ENCODE assay signal across 10 cellular contexts in genomic region chr15:77021803-77022381, GRCh38. TPM values are rescaled to one million over a fixed set of nuclear protein-coding genes. Genes with fewer than 3 reads are reported as not detected.
DNase-seq lines count a peak whose midpoint lies in the region; ATAC-seq lines count a peak whose summit lies in the region.
"Had no signal": no experiment of that assay in that cellular context is flagged by ENCODE, and none has a peak within 500 bp of the region (broad histone marks: within the 10 kb centered on the region; RNA-seq: fewer than 3 reads in every experiment).

No MANE protein-coding gene starts in this region.

- intact Hi-C loops in activated T-helper 2 cell treated with anti-CD3 and anti-CD28 coated beads, Interferon-gamma antibody, Interleukin-2, Interleukin-4, amounts not matched to agents 10 μg/mL and 5 μg/mL and 100 μg/mL, durations not matched to agents 14 hours and 24 hours and 36 hours (cut with micrococcal nuclease): loop anchor here (1.0 to 10.0 kb wide), 6 partner anchors 8 to 117 kb away; partner anchors contain the start of gene SCAPER

- H3K27me3 ChIP-seq in CD4-positive, CD25-positive, alpha-beta regulatory T cell (ENCODE audit: control insufficient read depth, insufficient read depth, low read length): no peaks in the 10 kb centered on the region

- H3K9me3 ChIP-seq in CD4-positive, CD25-positive, alpha-beta regulatory T cell (ENCODE audit: control insufficient read depth in 2 of 2, low read length in 2 of 2): no peaks in the 10 kb centered on the region

- H3K27ac ChIP-seq in CD4-positive, CD25-positive, alpha-beta regulatory T cell (ENCODE audit: insufficient read depth, low read length, poor library complexity, severe bottlenecking): peak overlapping the region; percentile 64

- DNase-seq in CD4-positive, CD25-positive, alpha-beta regulatory T cell: peak in 1 of 3 donors; percentile 53
- DNase-seq in Kasumi-1 (lab: John Stamatoyannopoulos, UW) (peak; percentile 46 to 47), lung microvascular endothelial cell (ENCODE audit: low read depth in 2 of 2) (peak; percentile 78 to 91), OCI-M1 (lab: John Stamatoyannopoulos, UW) (no peak), NCI-H1436 (lab: John Stamatoyannopoulos, UW) (no peak)
- DNase-seq in activated T-helper 2 cell treated with anti-CD3 and anti-CD28 coated beads, Interferon-gamma antibody, Interleukin-2, Interleukin-4, amounts not matched to agents 10 μg/mL and 5 μg/mL and 100 μg/mL, durations not matched to agents 14 hours and 24 hours and 36 hours (ENCODE audit: low spot score): peak; percentile 50
- DNase-seq: caudate nucleus had no signal

- peaks cover 4% of the 10 kb centered on the region for H3K36me3 Mint-ChIP-seq in CD4-positive, CD25-positive, alpha-beta regulatory T cell
- H3K36me3 Mint-ChIP-seq in activated T-helper 2 cell treated with anti-CD3 and anti-CD28 coated beads, Interferon-gamma antibody, Interleukin-2, Interleukin-4, amounts not matched to agents 10 μg/mL and 5 μg/mL and 100 μg/mL, durations not matched to agents 14 hours and 24 hours and 36 hours (ENCODE audit: low read depth): peaks cover 80% of the 10 kb centered on the region

- no peaks in the 10 kb centered on the region for H3K9me3 Mint-ChIP-seq in CD4-positive, CD25-positive, alpha-beta regulatory T cell
- no peaks in the 10 kb centered on the region for H3K9me3 Mint-ChIP-seq in activated T-helper 2 cell treated with anti-CD3 and anti-CD28 coated beads, Interferon-gamma antibody, Interleukin-2, Interleukin-4, amounts not matched to agents 10 μg/mL and 5 μg/mL and 100 μg/mL, durations not matched to agents 14 hours and 24 hours and 36 hours
- H3K9me3 Mint-ChIP-seq: neural crest cell had no signal

- peaks cover 23% of the 10 kb centered on the region for H3K4me1 ChIP-seq in CD4-positive, CD25-positive, alpha-beta regulatory T cell (ENCODE audit: control insufficient read depth, insufficient read depth, low read length, poor library complexity, severe bottlenecking)

- no peak overlapping the region for H3K4me3 ChIP-seq in CD4-positive, CD25-positive, alpha-beta regulatory T cell (ENCODE audit: low read depth, low read length)

- H3K36me3 ChIP-seq in CD4-positive, CD25-positive, alpha-beta regulatory T cell (ENCODE audit: control insufficient read depth, insufficient read depth, low read length): peaks cover 54% of the 10 kb centered on the region

- peak overlapping the region in 2 of 4 donors; percentile 53 to 70 for H3K4me3 Mint-ChIP-seq in CD4-positive, CD25-positive, alpha-beta regulatory T cell
- peak overlapping the region; percentile 73 for H3K4me3 Mint-ChIP-seq in activated T-helper 2 cell treated with anti-CD3 and anti-CD28 coated beads, Interferon-gamma antibody, Interleukin-2, Interleukin-4, amounts not matched to agents 10 μg/mL and 5 μg/mL and 100 μg/mL, durations not matched to agents 14 hours and 24 hours and 36 hours (ENCODE audit: low read depth)
- H3K4me3 Mint-ChIP-seq: neural crest cell had no signal

- no peaks in the 10 kb centered on the region for H3K27me3 Mint-ChIP-seq in CD4-positive, CD25-positive, alpha-beta regulatory T cell
- H3K27me3 Mint-ChIP-seq in activated T-helper 2 cell treated with anti-CD3 and anti-CD28 coated beads, Interferon-gamma antibody, Interleukin-2, Interleukin-4, amounts not matched to agents 10 μg/mL and 5 μg/mL and 100 μg/mL, durations not matched to agents 14 hours and 24 hours and 36 hours (ENCODE audit: low read depth): no peaks in the 10 kb centered on the region

- peaks cover 4 to 61% (median 28%) of the 10 kb centered on the region in 4 donors for H3K4me1 Mint-ChIP-seq in CD4-positive, CD25-positive, alpha-beta regulatory T cell
- peaks cover 62% of the 10 kb centered on the region for H3K4me1 Mint-ChIP-seq in activated T-helper 2 cell treated with anti-CD3 and anti-CD28 coated beads, Interferon-gamma antibody, Interleukin-2, Interleukin-4, amounts not matched to agents 10 μg/mL and 5 μg/mL and 100 μg/mL, durations not matched to agents 14 hours and 24 hours and 36 hours (ENCODE audit: low read depth)
- H3K4me1 Mint-ChIP-seq: neural crest cell had no signal

- peak overlapping the region; percentile 92 to 95 (median 93) for H3K27ac Mint-ChIP-seq in CD4-positive, CD25-positive, alpha-beta regulatory T cell
- H3K27ac Mint-ChIP-seq in activated T-helper 2 cell treated with anti-CD3 and anti-CD28 coated beads, Interferon-gamma antibody, Interleukin-2, Interleukin-4, amounts not matched to agents 10 μg/mL and 5 μg/mL and 100 μg/mL, durations not matched to agents 14 hours and 24 hours and 36 hours: peak overlapping the region; percentile 100

- ATAC-seq in CD4-positive, CD25-positive, alpha-beta regulatory T cell (ENCODE audit: low read depth in 2 of 2): peak; percentile 25 to 41
- ATAC-seq in GM18520 (IDR thresholded peaks at IDR 0.05; ENCODE audit: unreplicated experiment): no peak
- no peak for ATAC-seq in HG02970 (IDR thresholded peaks at IDR 0.05; ENCODE audit: low FRiP score, unreplicated experiment)

RNA-seq across cellular contexts. Expression of gene PSTPIP1, which starts 27.0 kb away (rescaled TPM):
- 169 TPM for total RNA-seq in CD4-positive, CD25-positive, alpha-beta regulatory T cell
- polyA plus RNA-seq in CD4-positive, CD25-positive, alpha-beta regulatory T cell: 10 to 100 TPM; 41.3 to 69.2 (median 45.7) TPM
- 167 and 169 TPM in 2 replicates for total RNA-seq in activated T-helper 2 cell treated with anti-CD3 and anti-CD28 coated beads, Interferon-gamma antibody, Interleukin-2, Interleukin-4, amounts not matched to agents 10 μg/mL and 5 μg/mL and 100 μg/mL, durations not matched to agents 14 hours and 24 hours and 36 hours
- total RNA-seq in lung microvascular endothelial cell: under 0.01 and 0.40 TPM in 2 replicates

RNA-seq across cellular contexts. Expression of gene TSPAN3, which starts 49.0 kb away (rescaled TPM):
- 5.4 TPM for total RNA-seq in CD4-positive, CD25-positive, alpha-beta regulatory T cell
- polyA plus RNA-seq in CD4-positive, CD25-positive, alpha-beta regulatory T cell: 10 to 100 TPM; 19.2 to 31.0 (median 27.2) TPM
- 37.8 and 40.1 TPM in 2 replicates for total RNA-seq in activated T-helper 2 cell treated with anti-CD3 and anti-CD28 coated beads, Interferon-gamma antibody, Interleukin-2, Interleukin-4, amounts not matched to agents 10 μg/mL and 5 μg/mL and 100 μg/mL, durations not matched to agents 14 hours and 24 hours and 36 hours
- 164 and 170 TPM in 2 replicates for total RNA-seq in lung microvascular endothelial cell

Comparison
In these comparisons a context has a peak if more than half of its experiments do, and no peak if none do; other contexts are left out.
1. ATAC-seq: peak in CD4-positive, CD25-positive, alpha-beta regulatory T cell (2 of 2); none in GM18520 (single experiment) and HG02970 (single experiment).
2. DNase-seq: peak in Kasumi-1 (2 of 2), activated T-helper 2 cell treated with anti-CD3 and anti-CD28 coated beads, Interferon-gamma antibody, Interleukin-2, Interleukin-4, amounts not matched to agents 10 μg/mL and 5 μg/mL and 100 μg/mL, durations not matched to agents 14 hours and 24 hours and 36 hours (single experiment) and lung microvascular endothelial cell (2 of 2); none in OCI-M1 (single experiment) and NCI-H1436 (single experiment).
3. RNA of gene PSTPIP1, which starts 27.0 kb away (total RNA-seq): 169 TPM in CD4-positive, CD25-positive, alpha-beta regulatory T cell (single experiment) and 167 to 169 TPM in activated T-helper 2 cell treated with anti-CD3 and anti-CD28 coated beads, Interferon-gamma antibody, Interleukin-2, Interleukin-4, amounts not matched to agents 10 μg/mL and 5 μg/mL and 100 μg/mL, durations not matched to agents 14 hours and 24 hours and 36 hours; under 0.01 to 0.40 TPM in lung microvascular endothelial cell; every median in the first group is over 100 times any median in the second.